ENCODE assay signal across 32 cellular contexts in the genomic region with DNA sequence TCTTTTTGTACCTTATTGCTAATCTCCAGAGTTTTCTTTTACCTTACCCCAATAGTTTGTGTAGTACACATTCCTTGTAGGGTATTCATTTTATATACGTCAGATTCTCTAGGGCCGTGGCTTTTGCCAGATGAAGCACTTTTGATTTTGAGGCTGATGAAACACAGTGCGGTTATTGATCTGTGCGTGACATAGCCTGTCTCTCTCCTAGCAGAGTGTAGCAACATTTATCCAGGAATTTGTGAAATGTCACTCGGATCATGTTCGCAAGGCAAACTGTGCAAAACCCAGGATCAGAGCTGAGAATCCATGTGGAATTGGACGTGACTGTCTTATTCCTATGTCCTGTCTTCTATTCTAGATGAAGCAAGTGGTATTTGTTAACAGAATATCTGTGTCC.
"Had no signal": no experiment of that assay in that cellular context is flagged by ENCODE, and none has a peak within 500 bp of the region (broad histone marks: within the 10 kb centered on the region; RNA-seq: fewer than 3 reads in every experiment).

No MANE protein-coding gene starts in this region.

- H3K27ac ChIP-seq: ovary, parathyroid adenoma, psoas muscle, skin epidermis, spleen, suprapubic skin, testis, tibial artery, transverse colon, upper lobe of right lung, uterus had no signal

- H3K9me3 ChIP-seq: ovary, testis had no signal

- DNase-seq: naive thymus-derived CD8-positive, alpha-beta T cell; nephron progenitor cell; occipital lobe; ovary; posterior cingulate gyrus; psoas muscle; right cardiac atrium; spleen; stimulated activated CD4-positive, alpha-beta T cell treated with anti-CD3 and anti-CD28 coated beads, Interleukin-12 subunit alpha, Interleukin-12 subunit beta, amount 100 ng/mL, for 4 hours; stimulated activated CD4-positive, alpha-beta T cell treated with anti-CD3 and anti-CD28 coated beads, Interleukin-1b, Interleukin-23, amount 100 ng/mL, for 48 hours; stimulated activated CD4-positive, alpha-beta T cell treated with anti-CD3 and anti-CD28 coated beads, Interleukin-4, amount 100 ng/mL, for 1 hour; stimulated activated CD4-positive, alpha-beta T cell treated with anti-CD3 and anti-CD28 coated beads, Interleukin-4, amount 100 ng/mL, for 4 hours; stimulated activated CD8-positive, alpha-beta memory T cell treated with anti-CD3 and anti-CD28 coated beads, Interleukin-4, amount 100 ng/mL, for 48 hours; stimulated activated naive CD4-positive, alpha-beta T cell; stimulated activated naive CD8-positive, alpha-beta T cell treated with anti-CD3 and anti-CD28 coated beads, Interleukin-15, amount 100 ng/mL, for 72 hours; stimulated activated naive CD8-positive, alpha-beta T cell treated with anti-CD3 and anti-CD28 coated beads, Interleukin-15, Interleukin-2, amounts not matched to agents 100 U/mL and 50 U/mL, for 24 hours; substantia nigra; testis; tibial artery; transverse colon; upper lobe of right lung; uterus had no signal

- H3K27ac Mint-ChIP-seq: naive thymus-derived CD8-positive, alpha-beta T cell; natural killer cell treated with Interleukin-12 subunit alpha and Interleukin-12 subunit beta and Interleukin-15 and Interleukin-18, amount 100 ng/mL, for 72 hours; nephron progenitor cell; progenitor cell of endocrine pancreas; stimulated activated memory B cell treated with anti-CD40 and anti-IgM and Interleukin-4, amounts not matched to agents 10 μg/mL and 1 μg/mL and 100 μg/mL, for 72 hours; stimulated activated naive CD8-positive, alpha-beta T cell treated with anti-CD3 and anti-CD28 coated beads, Interleukin-15, amount 100 ng/mL, for 72 hours; type B pancreatic cell had no signal

- H3K27me3 Mint-ChIP-seq: natural killer cell treated with Interleukin-12 subunit alpha and Interleukin-12 subunit beta and Interleukin-15 and Interleukin-18, amount 100 ng/mL, for 72 hours; progenitor cell of endocrine pancreas; stimulated activated memory B cell treated with anti-CD40 and anti-IgM and Interleukin-4, amounts not matched to agents 10 μg/mL and 1 μg/mL and 100 μg/mL, for 72 hours; stimulated activated naive CD8-positive, alpha-beta T cell treated with anti-CD3 and anti-CD28 coated beads, Interleukin-15, amount 100 ng/mL, for 72 hours; type B pancreatic cell had no signal

- H3K9ac ChIP-seq: parathyroid adenoma had no signal

- H3K79me2 ChIP-seq: parathyroid adenoma had no signal

- ATAC-seq: naive thymus-derived CD8-positive, alpha-beta T cell; natural killer cell treated with Interleukin-12 subunit alpha and Interleukin-12 subunit beta and Interleukin-15 and Interleukin-18, amount 100 ng/mL, for 72 hours; psoas muscle; right cardiac atrium; sciatic nerve; stimulated activated memory B cell treated with anti-CD40 and anti-IgM and Interleukin-4, amounts not matched to agents 10 μg/mL and 1 μg/mL and 100 μg/mL, for 72 hours; stimulated activated naive CD8-positive, alpha-beta T cell treated with anti-CD3 and anti-CD28 coated beads, Interleukin-15, amount 100 ng/mL, for 72 hours; stimulated activated naive CD8-positive, alpha-beta T cell treated with anti-CD3 and anti-CD28 coated beads, Interleukin-15, Interleukin-2, amounts not matched to agents 100 U/mL and 50 U/mL, for 24 hours; upper lobe of right lung had no signal

- H2AFZ ChIP-seq: parathyroid adenoma had no signal

- H3K4me3 ChIP-seq: ovary, psoas muscle, skin epidermis, smooth muscle cell, spleen, suprapubic skin, testis, tibial artery, transverse colon, upper lobe of right lung, uterus had no signal

- H3K4me3 Mint-ChIP-seq: naive thymus-derived CD8-positive, alpha-beta T cell; natural killer cell treated with Interleukin-12 subunit alpha and Interleukin-12 subunit beta and Interleukin-15 and Interleukin-18, amount 100 ng/mL, for 72 hours; nephron progenitor cell; neural crest cell; stimulated activated memory B cell treated with anti-CD40 and anti-IgM and Interleukin-4, amounts not matched to agents 10 μg/mL and 1 μg/mL and 100 μg/mL, for 72 hours; stimulated activated naive CD8-positive, alpha-beta T cell treated with anti-CD3 and anti-CD28 coated beads, Interleukin-15, amount 100 ng/mL, for 72 hours; type B pancreatic cell had no signal

- H3K27me3 ChIP-seq: ovary, spleen, suprapubic skin, testis, tibial artery, transverse colon, upper lobe of right lung, uterus had no signal

- H3K4me2 ChIP-seq: smooth muscle cell had no signal

- H3K36me3 ChIP-seq: ovary, suprapubic skin, transverse colon, upper lobe of right lung, uterus had no signal

- H3K4me1 ChIP-seq: parathyroid adenoma, psoas muscle, spleen, suprapubic skin, testis, tibial artery, transverse colon, upper lobe of right lung, uterus had no signal

- H3K36me3 Mint-ChIP-seq: natural killer cell treated with Interleukin-12 subunit alpha and Interleukin-12 subunit beta and Interleukin-15 and Interleukin-18, amount 100 ng/mL, for 72 hours; stimulated activated memory B cell treated with anti-CD40 and anti-IgM and Interleukin-4, amounts not matched to agents 10 μg/mL and 1 μg/mL and 100 μg/mL, for 72 hours had no signal

- H3K4me1 Mint-ChIP-seq: naive thymus-derived CD8-positive, alpha-beta T cell; nephron progenitor cell; neural crest cell; stimulated activated memory B cell treated with anti-CD40 and anti-IgM and Interleukin-4, amounts not matched to agents 10 μg/mL and 1 μg/mL and 100 μg/mL, for 72 hours; stimulated activated naive CD8-positive, alpha-beta T cell treated with anti-CD3 and anti-CD28 coated beads, Interleukin-15, amount 100 ng/mL, for 72 hours had no signal
